Comparison of ENCODE assay signal across 21 cellular contexts in the genomic region with DNA sequence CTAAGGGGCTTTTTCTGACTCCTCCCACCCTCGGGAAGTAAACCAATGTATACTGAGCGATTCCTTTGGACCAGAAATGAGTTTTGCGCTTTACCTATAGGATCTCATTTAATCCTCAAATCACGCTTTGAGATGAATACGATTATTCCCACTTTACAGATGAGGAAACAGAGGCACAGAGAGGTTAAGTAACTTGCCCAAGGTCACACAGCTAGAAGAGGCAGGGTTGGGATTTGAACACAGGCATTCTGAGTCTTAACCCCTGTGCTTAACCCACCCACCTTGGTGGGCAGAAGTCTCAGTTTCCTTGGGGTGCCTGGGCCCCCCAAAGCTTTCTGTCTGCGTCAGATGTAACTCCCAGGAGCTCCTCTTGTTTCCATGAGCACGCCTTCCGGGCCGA.
"Had no signal": no experiment of that assay in that cellular context is flagged by ENCODE, and none has a peak within 500 bp of the region (broad histone marks: within the 10 kb centered on the region; RNA-seq: fewer than 3 reads in every experiment).

No MANE protein-coding gene starts in this region.

- DNase-seq: activated CD4-positive, alpha-beta memory T cell treated with anti-CD3 and anti-CD28 coated beads for 36 hours; activated CD4-positive, alpha-beta T cell treated with anti-CD3 and anti-CD28 coated beads, Interleukin-2, amount 10 ng/mL, durations not matched to agents 7 days and 5 days; activated CD4-positive, CD25-positive, alpha-beta regulatory T cell; activated CD8-positive, alpha-beta memory T cell treated with anti-CD3 and anti-CD28 coated beads for 24 hours; activated effector memory CD4-positive, alpha-beta T cell treated with anti-CD3 and anti-CD28 coated beads, Interleukin-2, amount 50 U/mL, for 16 hours; activated naive CD4-positive, alpha-beta T cell treated with Interleukin-2 at 50 U/mL for 16 hours; activated T-cell treated with anti-CD3 and anti-CD28 coated beads, Interleukin-2, amount 50 U/mL, for 4 hours; Kasumi-1; NCI-H1048; NCI-H1417; NCI-H1694; NCI-H2029; NCI-H2107; NCI-H2171 treated with DMSO at 0.1 percent for 48 hours; NCI-H226; NCI-H82; SIG-M5; T-helper 1 cell had no signal

- H3K9me3 Mint-ChIP-seq: activated CD4-positive, alpha-beta memory T cell treated with anti-CD3 and anti-CD28 coated beads for 36 hours; activated CD4-positive, alpha-beta T cell treated with anti-CD3 and anti-CD28 coated beads, Interleukin-2, amount 10 ng/mL, durations not matched to agents 7 days and 5 days; activated naive CD4-positive, alpha-beta T cell treated with anti-CD3 and anti-CD28 coated beads, Interleukin-2, amount 50 U/mL, for 72 hours; activated T-cell treated with anti-CD3 and anti-CD28 coated beads, Interleukin-2, amount 50 U/mL, for 4 hours had no signal

- H3K27ac ChIP-seq: SK-N-MC, VCaP had no signal

- H3K4me3 Mint-ChIP-seq: activated CD4-positive, alpha-beta memory T cell treated with anti-CD3 and anti-CD28 coated beads for 36 hours; activated CD4-positive, alpha-beta T cell treated with anti-CD3 and anti-CD28 coated beads, Interleukin-2, amount 10 ng/mL, durations not matched to agents 7 days and 5 days; activated T-cell treated with anti-CD3 and anti-CD28 coated beads, Interleukin-2, amount 50 U/mL, for 4 hours had no signal

- H3K36me3 Mint-ChIP-seq: activated CD4-positive, alpha-beta memory T cell treated with anti-CD3 and anti-CD28 coated beads for 36 hours; activated naive CD4-positive, alpha-beta T cell treated with anti-CD3 and anti-CD28 coated beads, Interleukin-2, amount 50 U/mL, for 72 hours had no signal

- H3K27ac Mint-ChIP-seq: activated CD4-positive, alpha-beta memory T cell treated with anti-CD3 and anti-CD28 coated beads for 36 hours; activated CD4-positive, alpha-beta T cell treated with anti-CD3 and anti-CD28 coated beads, Interleukin-2, amount 10 ng/mL, durations not matched to agents 7 days and 5 days; activated naive CD4-positive, alpha-beta T cell treated with anti-CD3 and anti-CD28 coated beads, Interleukin-2, amount 50 U/mL, for 72 hours had no signal

- ATAC-seq: activated naive CD4-positive, alpha-beta T cell treated with anti-CD3 and anti-CD28 coated beads, Interleukin-2, amount 50 U/mL, for 72 hours; activated T-cell treated with anti-CD3 and anti-CD28 coated beads, Interleukin-2, amount 50 U/mL, for 4 hours had no signal

- H3K4me3 ChIP-seq: SK-N-MC had no signal

- H3K27me3 Mint-ChIP-seq: activated CD4-positive, alpha-beta memory T cell treated with anti-CD3 and anti-CD28 coated beads for 36 hours; activated CD4-positive, alpha-beta T cell treated with anti-CD3 and anti-CD28 coated beads, Interleukin-2, amount 10 ng/mL, durations not matched to agents 7 days and 5 days had no signal

- H3K4me1 Mint-ChIP-seq: activated CD4-positive, alpha-beta T cell treated with anti-CD3 and anti-CD28 coated beads, Interleukin-2, amount 10 ng/mL, durations not matched to agents 7 days and 5 days had no signal
